In the genomic region with DNA sequence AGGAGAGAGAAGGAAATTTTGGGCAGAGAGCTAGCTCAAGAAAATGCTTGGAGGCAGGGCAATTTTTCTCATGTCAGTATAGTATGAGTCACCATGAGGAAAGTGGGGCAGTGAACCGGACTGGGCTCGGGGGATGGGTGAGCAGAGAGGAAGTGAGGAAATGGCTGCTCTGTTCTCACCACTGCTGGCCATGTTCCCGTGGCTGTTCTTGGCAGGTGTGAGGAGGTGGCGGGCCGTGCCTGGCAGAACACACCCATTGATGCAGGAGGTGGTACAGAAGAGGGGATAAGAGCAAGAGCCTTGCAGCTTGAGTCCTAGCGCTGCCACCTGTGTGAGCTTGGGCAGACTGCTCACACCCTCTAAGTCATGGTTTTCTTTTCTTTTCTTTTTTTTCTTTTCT, we compare ENCODE assay signal across 8 cellular contexts.
DNase-seq lines count a peak whose midpoint lies in the region; ATAC-seq and TF ChIP-seq lines count a peak whose summit lies in the region.

No MANE protein-coding gene starts in this region.

- in situ Hi-C loops in transverse colon (cut with MboI; ENCODE audit: low pct_ligation_motif_present in 1 of 4, low pct_unique_long_range_greater_than_20kb in 1 of 4, low sequenced_read_pairs in 3 of 4), result loop anchor here in 2 of 4 donors (10.0 kb wide), 1 partner anchor 320 kb away; no protein-coding TSS in a partner anchor

- H3K36me3 ChIP-seq in adipocyte (ENCODE audit: control insufficient read depth, insufficient read depth, low read length, severe bottlenecking), result no peaks in the 10 kb centered on the region
- no peaks in the 10 kb centered on the region for H3K36me3 ChIP-seq in transverse colon

- H3K4me3 ChIP-seq in AG04450 (ENCODE audit: low read depth, low read length) (no peak overlapping the region), adipocyte (ENCODE audit: low read length) (no peak overlapping the region), transverse colon (no peak overlapping the region)

- DNase-seq in AG04450 (ENCODE audit: low read depth, low spot score) (peak; percentile 27), KG1 (lab: John Stamatoyannopoulos, UW) (peak; percentile 19), adipocyte (ENCODE audit: low read depth) (peak; percentile 93), iPS-NIHi7 (ENCODE audit: extremely low spot score) (peak; percentile 23), transverse colon (peak; percentile 44)
- no peak for DNase-seq in activated CD4-positive, alpha-beta T cell treated with anti-CD3 and anti-CD28 coated beads for 4 hours

- H3K9me3 ChIP-seq in AG04450 (ENCODE audit: control insufficient read depth, insufficient read depth, low read length) (no peaks in the 10 kb centered on the region), adipocyte (ENCODE audit: control insufficient read depth, low read length) (no peaks in the 10 kb centered on the region), transverse colon (no peaks in the 10 kb centered on the region)

- POLR2A ChIA-PET in AG04450 (lab: Yijun Ruan, JAX), result no interaction called here

- intact Hi-C loops in transverse colon (cut with DNase I; ENCODE audit: low total_unique reads), result no loop called here

- TF ChIP-seq CTCF in AG04450 (IDR thresholded peaks at IDR 0.05; ENCODE audit: low read depth, low read length) (no peak), transverse colon (IDR thresholded peaks at IDR 0.05) (no peak)

- ATAC-seq in GM18870 (IDR thresholded peaks at IDR 0.05; ENCODE audit: unreplicated experiment), result peak; percentile 48
- no peak for ATAC-seq in GM21717 (IDR thresholded peaks at IDR 0.05; ENCODE audit: unreplicated experiment)

- TF ChIP-seq EP300 in transverse colon (IDR thresholded peaks at IDR 0.05; ENCODE audit: low read depth), result no peak

- H3K9ac ChIP-seq in adipocyte (ENCODE audit: low read length), result no peak overlapping the region

- no peak for TF ChIP-seq POLR2A in transverse colon (IDR thresholded peaks at IDR 0.05)

- H3K27me3 ChIP-seq in AG04450 (ENCODE audit: control insufficient read depth, insufficient read depth, low read length) (peaks cover 3% of the 10 kb centered on the region), adipocyte (replicated peaks; ENCODE audit: control insufficient read depth, insufficient read depth, low read length) (peaks cover 9% of the 10 kb centered on the region), transverse colon (no peaks in the 10 kb centered on the region)

- WGBS in transverse colon (ENCODE audit: low coverage in 1 of 2), 2 donors, result 23 to 27% methylated on average over 3 to 6 of the region's 6 CpGs

- H3K4me1 ChIP-seq in adipocyte (ENCODE audit: control insufficient read depth, insufficient read depth, low read length) (peaks cover 14% of the 10 kb centered on the region), transverse colon (peaks cover 0 to 7% (median 3%) of the 10 kb centered on the region in 4 donors)

- CTCF ChIA-PET in AG04450 (lab: Charles Lee), result no interaction called here

- H3K27ac ChIP-seq in AG04450 (ENCODE audit: low read depth, low read length), result no peak overlapping the region
- no peak overlapping the region for H3K27ac ChIP-seq in transverse colon

Comparison
In these comparisons a context has a peak if more than half of its experiments do, and no peak if none do; other contexts are left out.
1. DNase-seq: peak in AG04450 (single experiment), KG1 (single experiment), adipocyte (single experiment), iPS-NIHi7 (single experiment) and transverse colon (single experiment); none in activated CD4-positive, alpha-beta T cell treated with anti-CD3 and anti-CD28 coated beads for 4 hours (0 of 2).